ENCODE assay signal across 18 cellular contexts in the genomic region with DNA sequence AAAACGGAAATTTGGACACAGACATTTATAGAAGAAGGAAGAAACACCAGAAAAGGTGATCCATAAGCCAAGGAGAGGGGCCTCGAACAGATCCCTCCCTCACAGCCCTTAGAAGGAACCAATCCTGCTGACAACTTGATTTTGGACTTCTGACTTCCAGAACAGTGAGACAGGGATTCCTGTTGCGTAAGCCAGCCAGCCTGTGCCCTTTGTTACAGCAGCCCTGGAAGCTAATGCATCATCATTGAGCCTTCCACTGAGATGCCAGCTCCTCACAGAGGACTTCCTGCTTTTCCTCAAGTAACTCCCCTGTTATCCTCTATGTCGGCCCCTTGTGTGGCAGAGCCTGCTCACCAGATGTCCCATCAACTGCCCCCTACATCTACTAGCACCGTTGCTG.
"Had no signal": no experiment of that assay in that cellular context is flagged by ENCODE, and none has a peak within 500 bp of the region (broad histone marks: within the 10 kb centered on the region; RNA-seq: fewer than 3 reads in every experiment).

No MANE protein-coding gene starts in this region.

- H3K4me1 Mint-ChIP-seq: central memory CD8-positive, alpha-beta T cell; endodermal cell had no signal

- DNase-seq: activated CD4-positive, alpha-beta T cell treated with anti-CD3 and anti-CD28 coated beads for 4 hours; activated CD8-positive, alpha-beta memory T cell treated with anti-CD3 and anti-CD28 coated beads for 24 hours; activated naive CD4-positive, alpha-beta T cell treated with anti-CD3 and anti-CD28 coated beads, Interleukin-2, amount 50 U/mL, for 16 hours; activated T-cell treated with anti-CD3 and anti-CD28 coated beads for 4 hours; adrenal gland; endodermal cell; left ventricle myocardium inferior; mesenchymal stem cell; sigmoid colon; stimulated activated CD4-positive, alpha-beta T cell treated with anti-CD3 and anti-CD28 coated beads, Interleukin-12 subunit alpha, Interleukin-12 subunit beta, amount 100 ng/mL, for 4 hours; stimulated activated naive CD4-positive, alpha-beta T cell treated with Interleukin-2 at 50 U/mL for 16 hours; T-helper 9 cell; WERI-Rb-1 had no signal

- ATAC-seq: gastroesophageal sphincter had no signal

- H3K27me3 ChIP-seq: adrenal gland, gastroesophageal sphincter, sigmoid colon had no signal

- H3K27me3 Mint-ChIP-seq: dendritic cell treated with granulocyte-macrophage colony-stimulating factor and Interleukin-4, amounts not matched to agents 40 ng/mL and 50 ng/mL, for 4 days; type B pancreatic cell had no signal

- H3K4me3 ChIP-seq: adrenal gland, gastroesophageal sphincter, left ventricle myocardium inferior, sigmoid colon had no signal

- H3K4me3 Mint-ChIP-seq: central memory CD8-positive, alpha-beta T cell; dendritic cell treated with granulocyte-macrophage colony-stimulating factor and Interleukin-4, amounts not matched to agents 40 ng/mL and 50 ng/mL, for 4 days; endodermal cell; type B pancreatic cell had no signal

- H3K27ac ChIP-seq: adrenal gland, gastroesophageal sphincter, left ventricle myocardium inferior, sigmoid colon, WERI-Rb-1 had no signal

- H3K27ac Mint-ChIP-seq: dendritic cell treated with granulocyte-macrophage colony-stimulating factor and Interleukin-4, amounts not matched to agents 40 ng/mL and 50 ng/mL, for 4 days; endodermal cell; type B pancreatic cell had no signal

- H3K9me3 ChIP-seq: adrenal gland, gastroesophageal sphincter, left ventricle myocardium inferior, sigmoid colon had no signal

- H3K9me3 Mint-ChIP-seq: central memory CD8-positive, alpha-beta T cell; dendritic cell treated with granulocyte-macrophage colony-stimulating factor and Interleukin-4, amounts not matched to agents 40 ng/mL and 50 ng/mL, for 4 days had no signal

- FAIRE-seq: keratinocyte had no signal

- H3K4me1 ChIP-seq: adrenal gland, gastroesophageal sphincter, left ventricle myocardium inferior, sigmoid colon had no signal

- H3K36me3 ChIP-seq: adrenal gland, gastroesophageal sphincter, left ventricle myocardium inferior, sigmoid colon, WERI-Rb-1 had no signal
